1 cellular context compared by ENCODE assay signal in the genomic region with DNA sequence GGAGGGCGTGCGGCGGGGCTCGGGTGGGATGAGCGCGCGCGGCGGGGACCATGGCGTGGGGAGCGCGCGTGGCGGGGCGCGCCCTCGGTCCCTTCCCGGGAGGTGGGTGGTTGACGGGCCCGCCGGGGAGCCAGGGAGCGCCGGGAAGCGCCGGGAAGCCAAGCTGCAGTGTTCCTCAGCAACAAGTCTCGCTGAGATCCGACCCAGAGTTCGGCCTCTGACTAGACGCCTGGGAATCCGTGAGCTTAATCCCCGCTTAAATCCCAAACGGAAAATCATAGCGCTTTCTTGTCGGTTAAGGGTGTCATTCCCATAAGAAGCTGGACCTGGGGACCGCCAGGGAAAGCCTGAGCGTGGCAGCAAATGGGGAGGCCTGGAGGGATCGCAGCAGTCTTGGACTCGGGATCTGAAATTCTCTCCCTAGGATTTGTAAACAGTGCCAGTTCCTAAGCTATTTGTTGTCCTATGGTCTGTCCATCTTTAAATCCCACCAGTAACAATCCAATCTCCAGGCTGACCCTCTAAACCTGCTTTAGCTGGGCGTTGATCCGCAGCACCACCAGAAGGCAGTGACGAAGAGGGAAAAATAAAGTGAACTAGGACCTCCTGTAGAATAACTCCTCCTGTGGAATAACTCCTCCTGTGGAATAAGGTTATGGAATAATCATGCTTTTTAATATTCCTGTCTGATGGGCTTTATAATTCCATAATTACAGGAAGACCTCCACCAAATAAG.
A peak's percentile ranks its signal among the peaks of the same experiment; 100 is the strongest.
TF ChIP-seq lines count a peak whose summit lies in the region.

No MANE protein-coding gene starts in this region.

TF ChIP-seq in A549, 52 proteins besides CTCF, POLR2A, EP300 and RAD21 (continued from another document):
- TF ChIP-seq, protein P1, sequence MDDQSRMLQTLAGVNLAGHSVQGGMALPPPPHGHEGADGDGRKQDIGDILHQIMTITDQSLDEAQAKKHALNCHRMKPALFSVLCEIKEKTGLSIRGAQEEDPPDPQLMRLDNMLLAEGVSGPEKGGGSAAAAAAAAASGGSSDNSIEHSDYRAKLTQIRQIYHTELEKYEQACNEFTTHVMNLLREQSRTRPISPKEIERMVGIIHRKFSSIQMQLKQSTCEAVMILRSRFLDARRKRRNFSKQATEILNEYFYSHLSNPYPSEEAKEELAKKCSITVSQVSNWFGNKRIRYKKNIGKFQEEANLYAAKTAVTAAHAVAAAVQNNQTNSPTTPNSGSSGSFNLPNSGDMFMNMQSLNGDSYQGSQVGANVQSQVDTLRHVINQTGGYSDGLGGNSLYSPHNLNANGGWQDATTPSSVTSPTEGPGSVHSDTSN (IDR thresholded peaks at IDR 0.05) = no peak
- TF ChIP-seq, protein P2, sequence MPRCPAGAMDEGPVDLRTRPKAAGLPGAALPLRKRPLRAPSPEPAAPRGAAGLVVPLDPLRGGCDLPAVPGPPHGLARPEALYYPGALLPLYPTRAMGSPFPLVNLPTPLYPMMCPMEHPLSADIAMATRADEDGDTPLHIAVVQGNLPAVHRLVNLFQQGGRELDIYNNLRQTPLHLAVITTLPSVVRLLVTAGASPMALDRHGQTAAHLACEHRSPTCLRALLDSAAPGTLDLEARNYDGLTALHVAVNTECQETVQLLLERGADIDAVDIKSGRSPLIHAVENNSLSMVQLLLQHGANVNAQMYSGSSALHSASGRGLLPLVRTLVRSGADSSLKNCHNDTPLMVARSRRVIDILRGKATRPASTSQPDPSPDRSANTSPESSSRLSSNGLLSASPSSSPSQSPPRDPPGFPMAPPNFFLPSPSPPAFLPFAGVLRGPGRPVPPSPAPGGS (IDR thresholded peaks at IDR 0.05) = peak; percentile 6; the same call in 2 of the 3 replicates
